19 cellular contexts compared by ENCODE assay signal in genomic region chr6:5670381-5670780, GRCh38.
A peak's percentile ranks its signal among the peaks of the same experiment; 100 is the strongest.
DNase-seq lines count a peak whose midpoint lies in the region; TF ChIP-seq lines count a peak whose summit lies in the region.
"Had no signal": no experiment of that assay in that cellular context is flagged by ENCODE, and none has a peak within 500 bp of the region (broad histone marks: within the 10 kb centered on the region; RNA-seq: fewer than 3 reads in every experiment).

No MANE protein-coding gene starts in this region.

- TF ChIP-seq RAD21 in SK-N-SH (IDR thresholded peaks at IDR 0.05; ENCODE audit: low read length): no peak

- no peak overlapping the region for H3K4me3 Mint-ChIP-seq in HFFc6
- H3K4me3 Mint-ChIP-seq: activated CD4-positive, alpha-beta T cell treated with anti-CD3 and anti-CD28 coated beads for 36 hours; activated T-cell treated with anti-CD3 and anti-CD28 coated beads, Interleukin-2, amount 50 U/mL, for 4 hours; neural progenitor cell; stimulated activated naive CD8-positive, alpha-beta T cell treated with anti-CD3 and anti-CD28 coated beads, Interleukin-15, Interleukin-2, amounts not matched to agents 100 ng/mL and 50 ng/mL, for 24 hours; T-helper 1 cell treated with Interleukin-12 subunit alpha and Interleukin-12 subunit beta and Interleukin-4 antibody, amounts not matched to agents 30 μg/mL and 1 μg/mL, for 36 hours had no signal

- H4K20me1 ChIP-seq in SK-N-SH (ENCODE audit: insufficient read depth): no peaks in the 10 kb centered on the region

- peaks cover 10% of the 10 kb centered on the region for H3F3A ChIP-seq in SK-N-SH (replicated peaks; ENCODE audit: insufficient read depth)

- H3K4me1 ChIP-seq in SK-N-SH (ENCODE audit: control insufficient read depth in 1 of 2, insufficient read depth in 2 of 2, low read depth in 1 of 2, low read length in 1 of 2): peaks cover 13 to 48% of the 10 kb centered on the region in 2 experiments
- peaks cover 35% of the 10 kb centered on the region for H3K4me1 ChIP-seq in skeletal muscle satellite cell (ENCODE audit: control insufficient read depth, insufficient read depth, low read length)

- H3K9me2 ChIP-seq in SK-N-SH: no peaks in the 10 kb centered on the region

- H3K27me3 Mint-ChIP-seq in HFFc6 (ENCODE audit: insufficient read depth): peaks cover 5% of the 10 kb centered on the region
- H3K27me3 Mint-ChIP-seq: activated CD4-positive, alpha-beta T cell treated with anti-CD3 and anti-CD28 coated beads for 36 hours; progenitor cell of endocrine pancreas; stimulated activated naive CD8-positive, alpha-beta T cell treated with anti-CD3 and anti-CD28 coated beads, Interleukin-15, Interleukin-2, amounts not matched to agents 100 ng/mL and 50 ng/mL, for 24 hours had no signal

- H3K9me3 ChIP-seq in SK-N-SH (no peaks in the 10 kb centered on the region), skeletal muscle satellite cell (replicated peaks; ENCODE audit: low read length) (no peaks in the 10 kb centered on the region)
- H3K9me3 ChIP-seq: gastrocnemius medialis, left lung had no signal

- H3K4me3 ChIP-seq in SK-N-SH (ENCODE audit: low read depth in 2 of 2, low read length in 1 of 2) (no peak overlapping the region), skeletal muscle satellite cell (ENCODE audit: low read length) (no peak overlapping the region)
- H3K4me3 ChIP-seq: gastrocnemius medialis, hepatocyte, left lung, neural progenitor cell had no signal

- in situ Hi-C loops in GM13976 (cut with MboI; ENCODE audit: low sequenced_read_pairs, unreplicated experiment): no loop called here

- peaks cover 48% of the 10 kb centered on the region for H3K4me1 Mint-ChIP-seq in HFFc6 (ENCODE audit: low read depth)

- H3K9ac ChIP-seq in SK-N-SH: no peak overlapping the region
- peak overlapping the region; percentile 29 for H3K9ac ChIP-seq in skeletal muscle satellite cell (ENCODE audit: low read depth, low read length)
- H3K9ac ChIP-seq: neural progenitor cell had no signal

- H3K36me3 ChIP-seq in SK-N-SH (replicated peaks in 1 of 2; ENCODE audit: control insufficient read depth in 1 of 2, insufficient read depth in 2 of 2, low read length in 1 of 2): no peaks in the 10 kb centered on the region
- no peaks in the 10 kb centered on the region for H3K36me3 ChIP-seq in skeletal muscle satellite cell (ENCODE audit: insufficient read depth, low read length)
- H3K36me3 ChIP-seq: gastrocnemius medialis, left lung, neural progenitor cell had no signal

- CTCF ChIA-PET in SK-N-SH (lab: Yijun Ruan, JAX): interaction anchor here (1.5 kb wide), 1 partner anchor 200 kb away, joined by 4 read pairs; no protein-coding TSS in a partner anchor

- DNase-seq in HFFc6: no peak
- no peak for DNase-seq in SK-N-SH
- peak; percentile 14 for DNase-seq in epithelial cell of prostate (ENCODE audit: low read depth, low spot score)
- DNase-seq in anterior cingulate cortex (lab: John Stamatoyannopoulos, UW): no peak
- no peak for DNase-seq in GM13976 (ENCODE audit: low spot score)
- no peak for DNase-seq in NCI-H510A treated with DMSO at 0.1 percent for 48 hours (lab: John Stamatoyannopoulos, UW)
- DNase-seq: activated CD8-positive, alpha-beta memory T cell treated with anti-CD3 and anti-CD28 coated beads for 24 hours; activated T-cell treated with anti-CD3 and anti-CD28 coated beads, Interleukin-2, amount 50 U/mL, for 4 hours; erythroblast; gastrocnemius medialis; left lung had no signal

- no peak overlapping the region; the same call in 1 of the 2 replicates for H2AFZ ChIP-seq in SK-N-SH (ENCODE audit: low read depth)
- H2AFZ ChIP-seq: hepatocyte, neural progenitor cell had no signal

- H3K27ac ChIP-seq in SK-N-SH (ENCODE audit: low read depth in 2 of 2, low read length in 1 of 2) (peak overlapping the region; percentile 60 to 69; a peak in 3 of 4 replicates), epithelial cell of prostate (peak overlapping the region; percentile 82)
- H3K27ac ChIP-seq: gastrocnemius medialis, hepatocyte, neural progenitor cell had no signal

- WGBS in SK-N-SH (ENCODE audit: low lambda C conversion rate): 29% methylated on average over 2 of the region's 2 CpGs

- H3K79me2 ChIP-seq in SK-N-SH (ENCODE audit: insufficient read depth): no peaks in the 10 kb centered on the region
- H3K79me2 ChIP-seq: hepatocyte had no signal

- H3K9me3 Mint-ChIP-seq in HFFc6: no peaks in the 10 kb centered on the region
- H3K9me3 Mint-ChIP-seq: activated T-cell treated with anti-CD3 and anti-CD28 coated beads, Interleukin-2, amount 50 U/mL, for 4 hours; immature natural killer cell; neural progenitor cell had no signal

- no peaks in the 10 kb centered on the region; the same call in 1 of the 2 replicates for H3K36me3 Mint-ChIP-seq in HFFc6 (ENCODE audit: low read depth)
- H3K36me3 Mint-ChIP-seq: neural progenitor cell had no signal

- H3K27me3 ChIP-seq in SK-N-SH (ENCODE audit: insufficient read depth) (no peaks in the 10 kb centered on the region), skeletal muscle satellite cell (ENCODE audit: control insufficient read depth, insufficient read depth, low read length) (no peaks in the 10 kb centered on the region)
- H3K27me3 ChIP-seq: gastrocnemius medialis, hepatocyte, left lung, neural progenitor cell had no signal

- H3K4me2 ChIP-seq in SK-N-SH (no peak overlapping the region), skeletal muscle satellite cell (ENCODE audit: low read length) (peak overlapping the region; percentile 31)
- H3K4me2 ChIP-seq: hepatocyte had no signal

- TF ChIP-seq CTCF in HFFc6 (IDR thresholded peaks at IDR 0.05) (no peak), SK-N-SH (IDR thresholded peaks at IDR 0.05) (no peak), GM13976 (IDR thresholded peaks at IDR 0.05; ENCODE audit: borderline replicate concordance, control extremely low read depth, extremely low read depth, insufficient read depth, missing control alignments) (no peak)

- TF ChIP-seq EP300 in SK-N-SH (IDR thresholded peaks at IDR 0.05; ENCODE audit: borderline replicate concordance in 1 of 2, low read depth in 1 of 2, low read length in 1 of 2): peak in 1 of 2 experiments; percentile 41; a peak in 1 of 4 replicates

- POLR2A ChIA-PET in SK-N-SH (lab: Yijun Ruan, JAX): no interaction called here

- peak overlapping the region; percentile 95 for H3K27ac Mint-ChIP-seq in HFFc6
- H3K27ac Mint-ChIP-seq: neural progenitor cell, progenitor cell of endocrine pancreas had no signal

TF ChIP-seq in SK-N-SH, 30 proteins besides CTCF, POLR2A, EP300 and RAD21:
- TF ChIP-seq NFIC (IDR thresholded peaks at IDR 0.05; ENCODE audit: borderline replicate concordance) (no peak), TCF12 (IDR thresholded peaks at IDR 0.05) (peak; percentile 31; the same call in 1 of the 2 replicates), PBX3 (IDR thresholded peaks at IDR 0.05) (peak; percentile 58), JUND (IDR thresholded peaks at IDR 0.05) (peak; percentile 19; the same call in 1 of the 2 replicates)
